ENCODE assay signal across 24 cellular contexts in genomic region chr2:232563580-232563979, GRCh38. TPM values are rescaled to one million over a fixed set of nuclear protein-coding genes. Genes with fewer than 3 reads are reported as not detected.
A peak's percentile ranks its signal among the peaks of the same experiment; 100 is the strongest.
DNase-seq lines count a peak whose midpoint lies in the region; ATAC-seq, FAIRE-seq and TF ChIP-seq lines count a peak whose summit lies in the region.
"Had no signal": no experiment of that assay in that cellular context is flagged by ENCODE, and none has a peak within 500 bp of the region (broad histone marks: within the 10 kb centered on the region; RNA-seq: fewer than 3 reads in every experiment).

No MANE protein-coding gene starts in this region.

- peaks cover 13% of the 10 kb centered on the region for H3K36me3 ChIP-seq in bronchial epithelial cell (ENCODE audit: control insufficient read depth, insufficient read depth, low read length)
- H3K36me3 ChIP-seq in lower lobe of right lung, result peaks cover 99% of the 10 kb centered on the region
- peaks cover 4% of the 10 kb centered on the region for H3K36me3 ChIP-seq in testis (ENCODE audit: low read depth, missing control alignments)
- H3K36me3 ChIP-seq in esophagus muscularis mucosa, result peaks cover 75 to 97% (median 84%) of the 10 kb centered on the region in 4 donors

- H3K4me1 ChIP-seq in lower lobe of right lung (peaks cover 5% of the 10 kb centered on the region), testis (no peaks in the 10 kb centered on the region), esophagus muscularis mucosa (no peaks in the 10 kb centered on the region)

- intact Hi-C loops in lower lobe of right lung (cut with DNase I) (no loop called here), testis (cut with DNase I; ENCODE audit: low total_unique reads) (no loop called here), esophagus muscularis mucosa (cut with DNase I) (no loop called here)

- H3K27ac ChIP-seq in lower lobe of right lung, result no peak overlapping the region
- H3K27ac ChIP-seq in testis, result no peak overlapping the region
- H3K27ac ChIP-seq in esophagus muscularis mucosa (replicated peaks in 1 of 4), result no peak overlapping the region
- H3K27ac ChIP-seq: foreskin keratinocyte had no signal

- TF ChIP-seq EP300 in esophagus muscularis mucosa (IDR thresholded peaks at IDR 0.05), result no peak

- H3K4me3 ChIP-seq in AG04449 (ENCODE audit: low read depth, low read length) (no peak overlapping the region), bronchial epithelial cell (ENCODE audit: low read depth, low read length) (no peak overlapping the region), lower lobe of right lung (no peak overlapping the region), testis (no peak overlapping the region), esophagus muscularis mucosa (no peak overlapping the region)

- no peaks in the 10 kb centered on the region for H3K9me3 ChIP-seq in lower lobe of right lung
- no peaks in the 10 kb centered on the region for H3K9me3 ChIP-seq in testis
- no peaks in the 10 kb centered on the region for H3K9me3 ChIP-seq in esophagus muscularis mucosa

- ATAC-seq in lower lobe of right lung (peak; percentile 64 to 88), GM19395 (IDR thresholded peaks at IDR 0.05; ENCODE audit: unreplicated experiment) (no peak)
- ATAC-seq: foreskin keratinocyte, Right ventricle myocardium inferior had no signal

- WGBS in testis, 2 donors, result 51 to 80% methylated on average over 3 of the region's 3 CpGs
- whole genome bisulfite sequencing in esophagus muscularis mucosa, result 46% methylated on average over 3 of the region's 3 CpGs

- TF ChIP-seq CTCF in AG04449 (IDR thresholded peaks at IDR 0.05; ENCODE audit: insufficient read depth, low read length, missing control alignments) (no peak), bronchial epithelial cell (IDR thresholded peaks at IDR 0.05; ENCODE audit: insufficient read depth, low read length, severe bottlenecking) (no peak), lower lobe of right lung (IDR thresholded peaks at IDR 0.05) (no peak), testis (IDR thresholded peaks at IDR 0.05) (no peak), esophagus muscularis mucosa (IDR thresholded peaks at IDR 0.05) (no peak)

- TF ChIP-seq POLR2A in testis (IDR thresholded peaks at IDR 0.05), result no peak
- TF ChIP-seq POLR2A in esophagus muscularis mucosa (IDR thresholded peaks at IDR 0.05; ENCODE audit: low read depth), result no peak

- FAIRE-seq in bronchial epithelial cell (lab: Jason Lieb, UNC), result no peak
- FAIRE-seq: colon, H54 had no signal

- DNase-seq in AG04449 (ENCODE audit: low read depth, low spot score) (peak; percentile 40), ELR (ENCODE audit: low read depth) (peak; percentile 28), bronchial epithelial cell (ENCODE audit: low read depth) (peak; percentile 75), lower lobe of right lung (no peak), testis (no peak), esophagus muscularis mucosa (ENCODE audit: extremely low spot score) (no peak)
- DNase-seq: activated naive CD4-positive, alpha-beta T cell treated with Interleukin-2 at 50 U/mL for 16 hours; CD8-positive, alpha-beta memory T cell; DMS53; hippocampal formation; islet precursor cell; KBM-7; NCI-H1694 treated with DMSO at 0.1 percent for 48 hours; NCI-H774; stimulated activated CD8-positive, alpha-beta memory T cell treated with anti-CD3 and anti-CD28 coated beads, Interleukin-4, amount 100 ng/mL, for 48 hours had no signal

- H3K27me3 ChIP-seq in bronchial epithelial cell (ENCODE audit: control insufficient read depth, insufficient read depth, low read length), result no peaks in the 10 kb centered on the region
- no peaks in the 10 kb centered on the region for H3K27me3 ChIP-seq in lower lobe of right lung (ENCODE audit: low read depth)
- H3K27me3 ChIP-seq in testis, result no peaks in the 10 kb centered on the region
- H3K27me3 ChIP-seq in esophagus muscularis mucosa, result no peaks in the 10 kb centered on the region
- H3K27me3 ChIP-seq: foreskin keratinocyte had no signal

- POLR2A ChIA-PET in AG04449 (lab: Yijun Ruan, JAX), result interaction anchor here (0.6 to 0.9 kb wide), 2 partner anchors 13 to 301 kb away, joined by 3 to 6 read pairs; partner anchors contain the start of genes EIF4E2 and TIGD1

- CTCF ChIA-PET in AG04449 (lab: Yijun Ruan, JAX), result interaction anchor here (1.4 kb wide), 1 partner anchor 9 kb away, joined by 3 read pairs; no protein-coding TSS in a partner anchor

RNA-seq across cellular contexts. Expression of gene EIF4E2, which starts 13.1 kb away (rescaled TPM):
- total RNA-seq in bronchial epithelial cell (45.3 and 89.0 TPM in 2 replicates), lower lobe of right lung (68.1 TPM), testis (10 to 100 TPM; 56.3 to 67.5 TPM), esophagus muscularis mucosa (10 to 100 TPM; 37.0 to 55.8 (median 44.2) TPM)
- polyA plus RNA-seq in testis (ENCODE audit: insufficient read depth, low read depth, low replicate concordance), result 93.5 TPM

RNA-seq across cellular contexts. Expression of gene TIGD1, which starts 13.2 kb away (rescaled TPM):
- total RNA-seq in bronchial epithelial cell (1.1 and 1.5 TPM in 2 replicates), lower lobe of right lung (3.7 TPM), testis (1 to 10 TPM; 9.2 to 9.4 TPM), esophagus muscularis mucosa (1 to 10 TPM; 1.2 to 1.7 (median 1.6) TPM)
- polyA plus RNA-seq in testis (ENCODE audit: insufficient read depth, low read depth, low replicate concordance), result 6.8 TPM

RNA-seq across cellular contexts. Expression of gene CHRNG, which starts 24.1 kb away (rescaled TPM):
- total RNA-seq in bronchial epithelial cell, result not detected in 2 replicates
- total RNA-seq in lower lobe of right lung, result not detected
- not detected for total RNA-seq in testis
- polyA plus RNA-seq in testis (ENCODE audit: insufficient read depth, low read depth, low replicate concordance), result 0.26 TPM
- total RNA-seq in esophagus muscularis mucosa, result not detected
- total RNA-seq: CD8-positive, alpha-beta memory T cell; foreskin keratinocyte; OCI-LY7; omental fat pad; Right ventricle myocardium inferior; T-helper 1 cell treated with Interleukin-12 subunit alpha and Interleukin-12 subunit beta and Interleukin-4 antibody, amounts not matched to agents 30 ng/mL and 1 ng/mL, for 36 hours; temporal lobe had no signal
- polyA plus RNA-seq: CD8-positive, alpha-beta memory T cell; foreskin keratinocyte had no signal

RNA-seq across cellular contexts. Expression of gene CHRND, which starts 37.6 kb away (rescaled TPM):
- total RNA-seq in bronchial epithelial cell (not detected in 2 replicates), lower lobe of right lung (not detected), testis (under 1 TPM; 0.16 to 0.56 TPM), esophagus muscularis mucosa (not detected)
- 0.63 TPM for polyA plus RNA-seq in testis (ENCODE audit: insufficient read depth, low read depth, low replicate concordance)
- total RNA-seq: CD8-positive, alpha-beta memory T cell; foreskin keratinocyte; OCI-LY7; omental fat pad; Right ventricle myocardium inferior; T-helper 1 cell treated with Interleukin-12 subunit alpha and Interleukin-12 subunit beta and Interleukin-4 antibody, amounts not matched to agents 30 ng/mL and 1 ng/mL, for 36 hours; temporal lobe had no signal
- polyA plus RNA-seq: CD8-positive, alpha-beta memory T cell; foreskin keratinocyte had no signal

RNA-seq across cellular contexts. Expression of gene PRSS56, which starts 43.4 kb away (rescaled TPM):
- total RNA-seq in bronchial epithelial cell, result not detected in 2 replicates
- total RNA-seq in lower lobe of right lung, result not detected
- total RNA-seq in testis, result 1 to 10 TPM in 1 of 2 donors, under 1 TPM in 1; 0.87 to 1.2 TPM
- 0.86 TPM for polyA plus RNA-seq in testis (ENCODE audit: insufficient read depth, low read depth, low replicate concordance)
- total RNA-seq in esophagus muscularis mucosa, result not detected
- total RNA-seq: CD8-positive, alpha-beta memory T cell; foreskin keratinocyte; OCI-LY7; omental fat pad; T-helper 1 cell treated with Interleukin-12 subunit alpha and Interleukin-12 subunit beta and Interleukin-4 antibody, amounts not matched to agents 30 ng/mL and 1 ng/mL, for 36 hours had no signal
- polyA plus RNA-seq: CD8-positive, alpha-beta memory T cell; foreskin keratinocyte had no signal

Comparison
In these comparisons a context has a peak if more than half of its experiments do, and no peak if none do; other contexts are left out.
1. DNase-seq: peak in AG04449 (single experiment), ELR (single experiment) and bronchial epithelial cell (single experiment); none in lower lobe of right lung (single experiment), testis (single experiment) and esophagus muscularis mucosa (single experiment).